In genomic region chr9:87587864-87588263, GRCh38 we compare ENCODE assay signal across 16 cellular contexts.
A peak's percentile ranks its signal among the peaks of the same experiment; 100 is the strongest.
DNase-seq lines count a peak whose midpoint lies in the region; ATAC-seq and TF ChIP-seq lines count a peak whose summit lies in the region.
"Had no signal": no experiment of that assay in that cellular context is flagged by ENCODE, and none has a peak within 500 bp of the region (broad histone marks: within the 10 kb centered on the region; RNA-seq: fewer than 3 reads in every experiment).

No MANE protein-coding gene starts in this region.

- no peaks in the 10 kb centered on the region for H3K9me3 ChIP-seq in HEK293 (ENCODE audit: control insufficient read depth, insufficient read depth, low read depth, low read length)
- no peaks in the 10 kb centered on the region for H3K9me3 ChIP-seq in parathyroid adenoma (ENCODE audit: control insufficient read depth, low read length)
- H3K9me3 ChIP-seq: BLaER1, Caco-2 had no signal

- H3K27me3 ChIP-seq in parathyroid adenoma (ENCODE audit: control insufficient read depth, insufficient read depth, low read length): no peaks in the 10 kb centered on the region
- H3K27me3 ChIP-seq: BLaER1 had no signal

- CTCF ChIA-PET in HEK293 (lab: Yijun Ruan, JAX): no interaction called here

- H3K4me1 ChIP-seq in HEK293 (ENCODE audit: control insufficient read depth, insufficient read depth, low read length): peaks cover 6% of the 10 kb centered on the region
- H3K4me1 ChIP-seq in parathyroid adenoma: peaks cover 8% of the 10 kb centered on the region
- H3K4me1 ChIP-seq: BLaER1, Caco-2 had no signal

- DNase-seq in MV-4-11 (lab: John Stamatoyannopoulos, UW) (peak; percentile 32), occipital lobe (lab: John Stamatoyannopoulos, UW) (no peak)
- no peak for DNase-seq in activated T-helper 1 cell treated with anti-CD3 and anti-CD28 coated beads, Interleukin-12 subunit alpha, Interleukin-12 subunit beta, Interleukin-2, Interleukin-4 antibody, amounts not matched to agents 30 ng/mL and 10 ng/mL and 1 ng/mL, durations not matched to agents 14 hours and 24 hours and 36 hours (ENCODE audit: low spot score)
- DNase-seq: AML-193; Caco-2; CD8-positive, alpha-beta memory T cell; DND-41; GDM1; GOT3; H9 had no signal

- ATAC-seq in GM21825 (IDR thresholded peaks at IDR 0.05; ENCODE audit: unreplicated experiment): no peak

- peaks cover 13% of the 10 kb centered on the region for H3K36me3 Mint-ChIP-seq in brain
- H3K36me3 Mint-ChIP-seq in activated T-helper 1 cell treated with anti-CD3 and anti-CD28 coated beads, Interleukin-12 subunit alpha, Interleukin-12 subunit beta, Interleukin-2, Interleukin-4 antibody, amounts not matched to agents 30 ng/mL and 10 ng/mL and 1 ng/mL, durations not matched to agents 14 hours and 24 hours and 36 hours (ENCODE audit: low read depth): no peaks in the 10 kb centered on the region
- H3K36me3 Mint-ChIP-seq: CD8-positive, alpha-beta memory T cell had no signal

- H3K36me3 ChIP-seq in HEK293 (ENCODE audit: control insufficient read depth in 2 of 2, insufficient read depth in 1 of 2, low read length in 2 of 2): no peaks in the 10 kb centered on the region
- H3K36me3 ChIP-seq in parathyroid adenoma (ENCODE audit: control insufficient read depth, insufficient read depth, low read length): no peaks in the 10 kb centered on the region
- H3K36me3 ChIP-seq: BLaER1 had no signal

- no peaks in the 10 kb centered on the region for H3K79me2 ChIP-seq in parathyroid adenoma

- peaks cover 48% of the 10 kb centered on the region for H3K4me1 Mint-ChIP-seq in brain
- no peaks in the 10 kb centered on the region for H3K4me1 Mint-ChIP-seq in activated T-helper 1 cell treated with anti-CD3 and anti-CD28 coated beads, Interleukin-12 subunit alpha, Interleukin-12 subunit beta, Interleukin-2, Interleukin-4 antibody, amounts not matched to agents 30 ng/mL and 10 ng/mL and 1 ng/mL, durations not matched to agents 14 hours and 24 hours and 36 hours (ENCODE audit: low read depth)
- H3K4me1 Mint-ChIP-seq: CD8-positive, alpha-beta memory T cell had no signal

- no peak overlapping the region for H3K4me3 ChIP-seq in HEK293 (ENCODE audit: low read depth, low read length)
- no peak overlapping the region for H3K4me3 ChIP-seq in parathyroid adenoma (ENCODE audit: low read depth, low read length)
- H3K4me3 ChIP-seq: BLaER1 had no signal

- peak overlapping the region in 3 of 5 experiments; percentile 22 to 82 (median 72) for H3K27ac Mint-ChIP-seq in brain
- no peak overlapping the region for H3K27ac Mint-ChIP-seq in activated T-helper 1 cell treated with anti-CD3 and anti-CD28 coated beads, Interleukin-12 subunit alpha, Interleukin-12 subunit beta, Interleukin-2, Interleukin-4 antibody, amounts not matched to agents 30 ng/mL and 10 ng/mL and 1 ng/mL, durations not matched to agents 14 hours and 24 hours and 36 hours
- H3K27ac Mint-ChIP-seq: CD8-positive, alpha-beta memory T cell; H9 had no signal

- H3K4me2 ChIP-seq in parathyroid adenoma (ENCODE audit: low read length): peak overlapping the region; percentile 19
- H3K4me2 ChIP-seq: BLaER1 had no signal

- POLR2A ChIA-PET in HEK293 (lab: Yijun Ruan, JAX): no interaction called here

- H3K27ac ChIP-seq in HEK293 (ENCODE audit: extremely low read depth, low read depth, low read length) (no peak overlapping the region), parathyroid adenoma (peak overlapping the region; percentile 6)
- H3K27ac ChIP-seq: BLaER1, HL-60 had no signal

- H3K4me3 Mint-ChIP-seq in brain: no peak overlapping the region
- H3K4me3 Mint-ChIP-seq in activated T-helper 1 cell treated with anti-CD3 and anti-CD28 coated beads, Interleukin-12 subunit alpha, Interleukin-12 subunit beta, Interleukin-2, Interleukin-4 antibody, amounts not matched to agents 30 ng/mL and 10 ng/mL and 1 ng/mL, durations not matched to agents 14 hours and 24 hours and 36 hours: no peak overlapping the region
- H3K4me3 Mint-ChIP-seq: CD8-positive, alpha-beta memory T cell; H9 had no signal

- intact Hi-C loops in activated T-helper 1 cell treated with anti-CD3 and anti-CD28 coated beads, Interleukin-12 subunit alpha, Interleukin-12 subunit beta, Interleukin-2, Interleukin-4 antibody, amounts not matched to agents 30 ng/mL and 10 ng/mL and 1 ng/mL, durations not matched to agents 14 hours and 24 hours and 36 hours (cut with micrococcal nuclease): no loop called here

- TF ChIP-seq CTCF in HEK293 (tag by site-specific recombination; IDR thresholded peaks at IDR 0.05) (no peak), brain (conservative IDR thresholded peaks at IDR 0.05) (no peak), parathyroid adenoma (IDR thresholded peaks at IDR 0.05) (no peak)

- peaks cover 3% of the 10 kb centered on the region for H3K27me3 Mint-ChIP-seq in brain
- H3K27me3 Mint-ChIP-seq in activated T-helper 1 cell treated with anti-CD3 and anti-CD28 coated beads, Interleukin-12 subunit alpha, Interleukin-12 subunit beta, Interleukin-2, Interleukin-4 antibody, amounts not matched to agents 30 ng/mL and 10 ng/mL and 1 ng/mL, durations not matched to agents 14 hours and 24 hours and 36 hours (ENCODE audit: insufficient read depth): peaks cover 2% of the 10 kb centered on the region
- H3K27me3 Mint-ChIP-seq: CD8-positive, alpha-beta memory T cell had no signal

- H3K9me3 Mint-ChIP-seq in brain: peaks cover 0 to 3% (median 0%) of the 10 kb centered on the region in 5 experiments
- no peaks in the 10 kb centered on the region for H3K9me3 Mint-ChIP-seq in activated T-helper 1 cell treated with anti-CD3 and anti-CD28 coated beads, Interleukin-12 subunit alpha, Interleukin-12 subunit beta, Interleukin-2, Interleukin-4 antibody, amounts not matched to agents 30 ng/mL and 10 ng/mL and 1 ng/mL, durations not matched to agents 14 hours and 24 hours and 36 hours
- H3K9me3 Mint-ChIP-seq: H9 had no signal

- H3K9ac ChIP-seq in parathyroid adenoma: no peak overlapping the region
- H3K9ac ChIP-seq: BLaER1 had no signal

- no peak overlapping the region for H2AFZ ChIP-seq in parathyroid adenoma

TF ChIP-seq in HEK293, 187 proteins besides CTCF, POLR2A, EP300 and RAD21:
- no peak for TF ChIP-seq ATF2 (tag by site-specific recombination; IDR thresholded peaks at IDR 0.05; ENCODE audit: low read depth)
- no peak for TF ChIP-seq ZNF677 (tag by site-specific recombination; IDR thresholded peaks at IDR 0.05)
- TF ChIP-seq ZNF768 (tag by site-specific recombination; IDR thresholded peaks at IDR 0.05): peak; percentile 61; the same call in 1 of the 2 replicates
